ENCODE assay signal across 8 cellular contexts in the genomic region with DNA sequence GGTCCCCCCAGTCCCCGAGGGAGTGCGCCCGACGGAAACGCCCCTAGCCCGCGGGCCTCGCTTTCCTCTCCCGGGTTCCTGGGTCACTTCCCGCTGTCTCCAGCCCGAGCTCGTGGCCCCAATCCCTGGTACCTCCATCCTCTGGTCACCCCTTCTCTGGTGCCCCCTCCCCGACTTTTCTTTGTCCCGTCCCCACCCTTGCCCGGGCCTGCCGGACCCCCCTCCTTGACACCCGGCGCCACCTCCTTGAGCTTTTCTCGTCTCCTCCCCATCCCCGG. TPM values are rescaled to one million over a fixed set of nuclear protein-coding genes. Genes with fewer than 3 reads are reported as not detected.
DNase-seq lines count a peak whose midpoint lies in the region; ATAC-seq and TF ChIP-seq lines count a peak whose summit lies in the region.

No MANE protein-coding gene starts in this region.

- in situ Hi-C loops in mammary epithelial cell (cut with MboI; ENCODE audit: low sequenced_read_pairs in 2 of 2) (no loop called here), transverse colon (cut with MboI; ENCODE audit: low pct_ligation_motif_present in 1 of 4, low pct_unique_long_range_greater_than_20kb in 1 of 4, low sequenced_read_pairs in 3 of 4) (no loop called here)

- H3K9me3 ChIP-seq in breast epithelium (no peaks in the 10 kb centered on the region), mammary epithelial cell (replicated peaks; ENCODE audit: insufficient read depth, low read length) (no peaks in the 10 kb centered on the region), lung (ENCODE audit: control insufficient read depth in 2 of 2, insufficient read depth in 1 of 2, low read length in 1 of 2) (no peaks in the 10 kb centered on the region), transverse colon (no peaks in the 10 kb centered on the region)

- no peak for ATAC-seq in lung (ENCODE audit: insufficient read depth, low FRiP score)
- no peak for ATAC-seq in HG02763 (IDR thresholded peaks at IDR 0.05; ENCODE audit: unreplicated experiment)

- no peaks in the 10 kb centered on the region for H3K4me1 Mint-ChIP-seq in MCF 10A (ENCODE audit: insufficient read depth, unreplicated experiment)

- no peaks in the 10 kb centered on the region for H3K79me2 ChIP-seq in mammary epithelial cell (ENCODE audit: insufficient read depth, low read length)

- TF ChIP-seq POLR2A in breast epithelium (IDR thresholded peaks at IDR 0.05) (no peak), transverse colon (IDR thresholded peaks at IDR 0.05) (no peak)

- no peaks in the 10 kb centered on the region for H3K36me3 ChIP-seq in breast epithelium
- no peaks in the 10 kb centered on the region for H3K36me3 ChIP-seq in mammary epithelial cell (ENCODE audit: insufficient read depth, low read length)
- H3K36me3 ChIP-seq in lung (ENCODE audit: control insufficient read depth in 2 of 2, insufficient read depth in 2 of 2, low read length in 2 of 2), result no peaks in the 10 kb centered on the region
- H3K36me3 ChIP-seq in transverse colon, result no peaks in the 10 kb centered on the region

- peak overlapping the region; percentile 90 for H2AFZ ChIP-seq in mammary epithelial cell (ENCODE audit: low read depth, low read length)

- peak overlapping the region; percentile 99 for H3K4me2 ChIP-seq in mammary epithelial cell (ENCODE audit: insufficient read depth, low read depth, low read length)

- TF ChIP-seq CTCF in breast epithelium (IDR thresholded peaks at IDR 0.05), result no peak
- no peak for TF ChIP-seq CTCF in MCF 10A (IDR thresholded peaks at IDR 0.05; ENCODE audit: unreplicated experiment)
- no peak for TF ChIP-seq CTCF in mammary epithelial cell (conservative IDR thresholded peaks at IDR 0.05 in 1 of 2, IDR thresholded peaks at IDR 0.05 in 1 of 2; ENCODE audit: extremely low read depth in 1 of 2, insufficient read depth in 1 of 2, low read depth in 1 of 2, low read length in 2 of 2)
- TF ChIP-seq CTCF in lung (IDR thresholded peaks at IDR 0.05; ENCODE audit: control extremely low read depth, extremely low read depth), result no peak
- TF ChIP-seq CTCF in transverse colon (IDR thresholded peaks at IDR 0.05), result no peak

- H3K4me3 Mint-ChIP-seq in MCF 10A (ENCODE audit: unreplicated experiment), result no peak overlapping the region

- CTCF ChIA-PET in MCF 10A (lab: Yijun Ruan, JAX), result no interaction called here
- CTCF ChIA-PET in mammary epithelial cell (lab: Charles Lee; ENCODE audit: low non-redundant PET), result no interaction called here

- TF ChIP-seq EP300 in transverse colon (IDR thresholded peaks at IDR 0.05; ENCODE audit: low read depth), result no peak

- H3K9me3 Mint-ChIP-seq in MCF 10A (ENCODE audit: unreplicated experiment), result no peaks in the 10 kb centered on the region

- H3K27me3 ChIP-seq in breast epithelium (peaks cover 3 to 9% of the 10 kb centered on the region in 2 donors), mammary epithelial cell (ENCODE audit: insufficient read depth, low read length) (no peaks in the 10 kb centered on the region), lung (ENCODE audit: control insufficient read depth, insufficient read depth) (no peaks in the 10 kb centered on the region), transverse colon (peaks cover 54% of the 10 kb centered on the region)

- POLR2A ChIA-PET in MCF 10A (lab: Yijun Ruan, JAX), result no interaction called here

- H3K36me3 Mint-ChIP-seq in MCF 10A (ENCODE audit: insufficient read depth, unreplicated experiment), result no peaks in the 10 kb centered on the region

- peak overlapping the region; percentile 36 to 81 (median 58) for H3K4me3 ChIP-seq in breast epithelium
- H3K4me3 ChIP-seq in mammary epithelial cell (replicated peaks in 1 of 3; ENCODE audit: insufficient read depth in 1 of 3, low read depth in 2 of 3, low read length in 3 of 3), result peak overlapping the region; percentile 29 to 51 (median 43)
- H3K4me3 ChIP-seq in lung, result peak overlapping the region; percentile 10
- peak overlapping the region in 3 of 4 donors; percentile 29 to 68 (median 45) for H3K4me3 ChIP-seq in transverse colon

- no peak overlapping the region for H3K27ac ChIP-seq in breast epithelium
- no peak overlapping the region for H3K27ac ChIP-seq in mammary epithelial cell (ENCODE audit: insufficient read depth, low read depth, low read length)
- H3K27ac ChIP-seq in lung (ENCODE audit: low read depth in 1 of 2, low read length in 1 of 2), result no peak overlapping the region
- no peak overlapping the region for H3K27ac ChIP-seq in transverse colon

- no peak overlapping the region for H3K9ac ChIP-seq in mammary epithelial cell (ENCODE audit: insufficient read depth, low read length)

- no peak overlapping the region for H3K27ac Mint-ChIP-seq in MCF 10A (ENCODE audit: low read depth, unreplicated experiment)

- intact Hi-C loops in breast epithelium (cut with DNase I; ENCODE audit: low total_unique reads), result no loop called here
- intact Hi-C loops in MCF 10A (cut with micrococcal nuclease), result no loop called here
- intact Hi-C loops in mammary epithelial cell (cut with micrococcal nuclease), result loop anchor here (2.0 kb wide), 1 partner anchor 501 kb away; no protein-coding TSS in a partner anchor
- intact Hi-C loops in transverse colon (cut with DNase I; ENCODE audit: low total_unique reads), result no loop called here

- H3K4me1 ChIP-seq in breast epithelium, result peaks cover 0 to 4% of the 10 kb centered on the region in 2 donors
- peaks cover 4% of the 10 kb centered on the region for H3K4me1 ChIP-seq in mammary epithelial cell (ENCODE audit: insufficient read depth, low read length)
- H3K4me1 ChIP-seq in lung (ENCODE audit: control insufficient read depth in 2 of 2, insufficient read depth in 2 of 2, low read length in 2 of 2), result peaks cover 0 to 8% of the 10 kb centered on the region in 2 donors
- H3K4me1 ChIP-seq in transverse colon, result peaks cover 0 to 25% (median 16%) of the 10 kb centered on the region in 4 donors

- WGBS in mammary epithelial cell (ENCODE audit: low coverage, missing lambda C conversion rate), result no CpG with 5 or more reads among the region's 20 CpGs
- 0 to 4% methylated on average over 19 to 20 of the region's 20 CpGs for WGBS in lung, 2 donors
- 2 to 17% methylated on average over 2 to 18 of the region's 20 CpGs for WGBS in transverse colon (ENCODE audit: low coverage in 1 of 2), 2 donors

- no peaks in the 10 kb centered on the region for H3K27me3 Mint-ChIP-seq in MCF 10A (ENCODE audit: insufficient read depth, unreplicated experiment)

- dilution Hi-C loops in mammary epithelial cell (cut with HindIII; ENCODE audit: low sequenced_read_pairs), result no loop called here

- BruUV-seq in MCF 10A (replicated peaks; lab: Mats Ljungman, UMichigan), result no TSS peak
- BruUV-seq in mammary epithelial cell (replicated peaks; lab: Mats Ljungman, UMichigan), result no TSS peak

- no peaks in the 10 kb centered on the region for H4K20me1 ChIP-seq in mammary epithelial cell (ENCODE audit: insufficient read depth, low read length)

- no peak for DNase-seq in breast epithelium (ENCODE audit: low spot score in 2 of 2)
- DNase-seq in MCF 10A (ENCODE audit: unreplicated experiment), result no peak
- DNase-seq in mammary epithelial cell, result no peak
- no peak for DNase-seq in lung (ENCODE audit: low spot score)
- DNase-seq in transverse colon, result no peak
- no peak for DNase-seq in NCI-H1694 treated with DMSO at 0.1 percent for 48 hours (lab: John Stamatoyannopoulos, UW)
- DNase-seq in GM19240 (ENCODE audit: insufficient read length, low spot score), result no peak

RNA-seq across cellular contexts. Expression of a gene that starts 0.3 kb away (rescaled TPM):
- total RNA-seq in breast epithelium, result under 1 TPM in 2 of 3 donors, not detected in 1; 0.16 to 0.44 TPM
- total RNA-seq in MCF 10A (2022), result not detected in 2 replicates
- total RNA-seq in mammary epithelial cell, result under 1 TPM; 0.17 to 0.54 TPM
- polyA plus RNA-seq in mammary epithelial cell, result 0.34 TPM
- not detected for polyA minus RNA-seq in mammary epithelial cell
- total RNA-seq in lung, result 1 to 10 TPM in 1 of 2 donors, under 1 TPM in 1; 0.18 to 2.1 TPM
- under 1 TPM; 0.22 to 0.93 TPM for polyA plus RNA-seq in lung
- under 1 TPM in 1 of 4 donors, not detected in 3; 0.27 TPM for total RNA-seq in transverse colon

RNA-seq across cellular contexts. Expression of a gene that starts 39.7 kb away (rescaled TPM):
- total RNA-seq in breast epithelium (10 to 100 TPM; 19.5 to 26.2 (median 20.3) TPM), MCF 10A (2022) (45.1 and 46.1 TPM in 2 replicates), mammary epithelial cell (10 to 100 TPM; 32.4 to 42.5 TPM), lung (10 to 100 TPM; 27.1 to 28.8 TPM), transverse colon (10 to 100 TPM; 20.0 to 75.4 (median 32.8) TPM)
- polyA plus RNA-seq in mammary epithelial cell (16.0 TPM), lung (1 to 10 TPM; 5.0 to 7.8 TPM)
- polyA minus RNA-seq in mammary epithelial cell, result 21.5 TPM
